2 cellular contexts compared by ENCODE assay signal in genomic region chr2:7860693-7861092, GRCh38.
A peak's percentile ranks its signal among the peaks of the same experiment; 100 is the strongest.
TF ChIP-seq lines count a peak whose summit lies in the region.

No MANE protein-coding gene starts in this region.

TF ChIP-seq in HepG2, 621 proteins besides CTCF, POLR2A, EP300 and RAD21:
- TF ChIP-seq, protein P1, sequence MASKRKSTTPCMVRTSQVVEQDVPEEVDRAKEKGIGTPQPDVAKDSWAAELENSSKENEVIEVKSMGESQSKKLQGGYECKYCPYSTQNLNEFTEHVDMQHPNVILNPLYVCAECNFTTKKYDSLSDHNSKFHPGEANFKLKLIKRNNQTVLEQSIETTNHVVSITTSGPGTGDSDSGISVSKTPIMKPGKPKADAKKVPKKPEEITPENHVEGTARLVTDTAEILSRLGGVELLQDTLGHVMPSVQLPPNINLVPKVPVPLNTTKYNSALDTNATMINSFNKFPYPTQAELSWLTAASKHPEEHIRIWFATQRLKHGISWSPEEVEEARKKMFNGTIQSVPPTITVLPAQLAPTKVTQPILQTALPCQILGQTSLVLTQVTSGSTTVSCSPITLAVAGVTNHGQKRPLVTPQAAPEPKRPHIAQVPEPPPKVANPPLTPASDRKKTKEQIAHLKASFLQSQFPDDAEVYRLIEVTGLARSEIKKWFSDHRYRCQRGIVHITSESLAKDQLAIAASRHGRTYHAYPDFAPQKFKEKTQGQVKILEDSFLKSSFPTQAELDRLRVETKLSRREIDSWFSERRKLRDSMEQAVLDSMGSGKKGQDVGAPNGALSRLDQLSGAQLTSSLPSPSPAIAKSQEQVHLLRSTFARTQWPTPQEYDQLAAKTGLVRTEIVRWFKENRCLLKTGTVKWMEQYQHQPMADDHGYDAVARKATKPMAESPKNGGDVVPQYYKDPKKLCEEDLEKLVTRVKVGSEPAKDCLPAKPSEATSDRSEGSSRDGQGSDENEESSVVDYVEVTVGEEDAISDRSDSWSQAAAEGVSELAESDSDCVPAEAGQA (IDR thresholded peaks at IDR 0.05; ENCODE audit: low read depth): no peak
- TF ChIP-seq, protein P1 (CRISPR knock-in tag; IDR thresholded peaks at IDR 0.05; ENCODE audit: borderline replicate concordance): no peak
- TF ChIP-seq ZNF629 (CRISPR knock-in tag; conservative IDR thresholded peaks at IDR 0.05): peak; percentile 56
- no peak for TF ChIP-seq FOXK2 (IDR thresholded peaks at IDR 0.05)
TF ChIP-seq in HepG2: peak in this region for 1.

TF ChIP-seq in WTC11, 78 proteins besides CTCF, POLR2A, EP300 and RAD21 (continued from another document):
- TF ChIP-seq, protein P2, sequence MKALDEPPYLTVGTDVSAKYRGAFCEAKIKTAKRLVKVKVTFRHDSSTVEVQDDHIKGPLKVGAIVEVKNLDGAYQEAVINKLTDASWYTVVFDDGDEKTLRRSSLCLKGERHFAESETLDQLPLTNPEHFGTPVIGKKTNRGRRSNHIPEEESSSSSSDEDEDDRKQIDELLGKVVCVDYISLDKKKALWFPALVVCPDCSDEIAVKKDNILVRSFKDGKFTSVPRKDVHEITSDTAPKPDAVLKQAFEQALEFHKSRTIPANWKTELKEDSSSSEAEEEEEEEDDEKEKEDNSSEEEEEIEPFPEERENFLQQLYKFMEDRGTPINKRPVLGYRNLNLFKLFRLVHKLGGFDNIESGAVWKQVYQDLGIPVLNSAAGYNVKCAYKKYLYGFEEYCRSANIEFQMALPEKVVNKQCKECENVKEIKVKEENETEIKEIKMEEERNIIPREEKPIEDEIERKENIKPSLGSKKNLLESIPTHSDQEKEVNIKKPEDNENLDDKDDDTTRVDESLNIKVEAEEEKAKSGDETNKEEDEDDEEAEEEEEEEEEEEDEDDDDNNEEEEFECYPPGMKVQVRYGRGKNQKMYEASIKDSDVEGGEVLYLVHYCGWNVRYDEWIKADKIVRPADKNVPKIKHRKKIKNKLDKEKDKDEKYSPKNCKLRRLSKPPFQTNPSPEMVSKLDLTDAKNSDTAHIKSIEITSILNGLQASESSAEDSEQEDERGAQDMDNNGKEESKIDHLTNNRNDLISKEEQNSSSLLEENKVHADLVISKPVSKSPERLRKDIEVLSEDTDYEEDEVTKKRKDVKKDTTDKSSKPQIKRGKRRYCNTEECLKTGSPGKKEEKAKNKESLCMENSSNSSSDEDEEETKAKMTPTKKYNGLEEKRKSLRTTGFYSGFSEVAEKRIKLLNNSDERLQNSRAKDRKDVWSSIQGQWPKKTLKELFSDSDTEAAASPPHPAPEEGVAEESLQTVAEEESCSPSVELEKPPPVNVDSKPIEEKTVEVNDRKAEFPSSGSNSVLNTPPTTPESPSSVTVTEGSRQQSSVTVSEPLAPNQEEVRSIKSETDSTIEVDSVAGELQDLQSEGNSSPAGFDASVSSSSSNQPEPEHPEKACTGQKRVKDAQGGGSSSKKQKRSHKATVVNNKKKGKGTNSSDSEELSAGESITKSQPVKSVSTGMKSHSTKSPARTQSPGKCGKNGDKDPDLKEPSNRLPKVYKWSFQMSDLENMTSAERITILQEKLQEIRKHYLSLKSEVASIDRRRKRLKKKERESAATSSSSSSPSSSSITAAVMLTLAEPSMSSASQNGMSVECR (CRISPR knock-in tag; IDR thresholded peaks at IDR 0.05; ENCODE audit: borderline replicate concordance): no peak
- no peak for TF ChIP-seq E2F1 (CRISPR knock-in tag; IDR thresholded peaks at IDR 0.05)
